In the genomic region with DNA sequence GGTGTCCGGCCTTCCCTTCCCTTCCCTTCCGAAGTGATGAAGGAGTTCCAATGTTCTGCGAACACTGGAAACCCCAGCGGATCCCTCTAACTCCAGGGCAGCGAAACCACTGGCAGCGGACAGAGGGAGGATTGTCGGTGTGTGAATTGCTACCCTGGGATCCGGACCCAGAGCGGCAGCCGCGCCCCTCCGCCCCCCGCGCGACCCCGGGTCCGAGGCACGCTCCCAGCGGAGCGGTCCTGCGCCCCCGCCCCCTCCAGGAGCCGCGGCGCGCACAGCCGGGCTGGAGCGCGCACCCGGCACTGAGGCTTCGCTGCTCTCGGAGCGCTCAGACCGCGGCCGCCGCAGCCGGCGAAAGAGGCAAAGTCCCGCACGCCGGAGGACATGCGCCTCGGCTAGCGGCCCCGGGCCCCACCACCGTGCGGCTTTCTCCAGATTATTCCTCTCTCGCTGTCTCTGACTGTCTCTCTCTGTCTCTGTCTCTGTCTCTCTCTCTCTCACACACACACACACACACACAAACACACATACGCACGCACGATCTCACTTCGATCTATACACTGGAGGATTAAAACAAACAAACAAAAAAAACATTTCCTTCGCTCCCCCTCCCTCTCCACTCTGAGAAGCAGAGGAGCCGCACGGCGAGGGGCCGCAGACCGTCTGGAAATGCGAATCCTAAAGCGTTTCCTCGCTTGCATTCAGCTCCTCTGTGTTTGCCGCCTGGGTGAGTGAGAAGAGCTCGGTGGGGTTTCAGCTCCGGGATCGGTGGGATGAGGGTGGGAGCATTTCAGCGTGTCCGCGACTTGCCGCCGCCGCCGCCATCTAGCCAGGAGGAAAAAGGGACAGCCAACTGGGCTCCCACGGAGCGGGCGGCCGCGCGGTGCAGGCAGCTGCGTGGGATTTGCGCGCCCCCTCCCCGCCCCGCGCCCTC, we compare ENCODE assay signal across 8 cellular contexts. TPM values are rescaled to one million over a fixed set of nuclear protein-coding genes. Genes with fewer than 3 reads are reported as not detected.
A peak's percentile ranks its signal among the peaks of the same experiment; 100 is the strongest.
DNase-seq lines count a peak whose midpoint lies in the region; TF ChIP-seq lines count a peak whose summit lies in the region.

A gene (plus strand): TSS at position 331 of the 934 bp plus-strand sequence. CDS start 339 bp downstream, at position 670.

- peak within 1 kb of the TSS; percentile 42 for H3K4me3 ChIP-seq in lower leg skin (ENCODE audit: low read depth, poor library complexity, severe bottlenecking)

- intact Hi-C loops in lower leg skin (cut with DNase I; ENCODE audit: low total_unique reads): no loop called here

- TF ChIP-seq POLR2A in lower leg skin (IDR thresholded peaks at IDR 0.05): no peak

- DNase-seq in NCI-H524 (lab: John Stamatoyannopoulos, UW) (peak; percentile 21 to 53), NCI-H524 treated with DMSO at 0.1 percent for 48 hours (lab: John Stamatoyannopoulos, UW) (no peak), NCI-H345 treated with DMSO at 0.1 percent for 48 hours (lab: John Stamatoyannopoulos, UW; ENCODE audit: unreplicated experiment) (peak; percentile 31), ecto neural progenitor cell (ENCODE audit: low spot score) (peak; percentile 89), lower leg skin (ENCODE audit: low spot score in 2 of 2) (peak in 1 of 2 donors; percentile 86), amniotic stem cell (lab: John Stamatoyannopoulos, UW) (no peak), cerebellar nuclear complex (lab: John Stamatoyannopoulos, UW) (no peak)

- WGBS in lower leg skin, 2 donors: 1 to 2% methylated on average over 52 to 66 of the region's 85 CpGs

- no peak for TF ChIP-seq CTCF in lower leg skin (IDR thresholded peaks at IDR 0.05)

- peak within 1 kb of the TSS; percentile 56 for H3K27ac ChIP-seq in temporal lobe (ENCODE audit: low read depth, low read length)

RNA-seq across cellular contexts. Expression of the gene that starts here (rescaled TPM):
- total RNA-seq in lower leg skin (10 to 100 TPM; 26.1 to 63.7 (median 46.3) TPM), temporal lobe (359 TPM)

Comparison
In these comparisons a context has a peak if more than half of its experiments do, and no peak if none do; other contexts are left out.
1. DNase-seq: peak in NCI-H524 (2 of 2), NCI-H345 treated with DMSO at 0.1 percent for 48 hours (single experiment) and ecto neural progenitor cell (single experiment); none in NCI-H524 treated with DMSO at 0.1 percent for 48 hours (single experiment), amniotic stem cell (single experiment) and cerebellar nuclear complex (0 of 2).